ENCODE assay signal across 9 cellular contexts in the genomic region with DNA sequence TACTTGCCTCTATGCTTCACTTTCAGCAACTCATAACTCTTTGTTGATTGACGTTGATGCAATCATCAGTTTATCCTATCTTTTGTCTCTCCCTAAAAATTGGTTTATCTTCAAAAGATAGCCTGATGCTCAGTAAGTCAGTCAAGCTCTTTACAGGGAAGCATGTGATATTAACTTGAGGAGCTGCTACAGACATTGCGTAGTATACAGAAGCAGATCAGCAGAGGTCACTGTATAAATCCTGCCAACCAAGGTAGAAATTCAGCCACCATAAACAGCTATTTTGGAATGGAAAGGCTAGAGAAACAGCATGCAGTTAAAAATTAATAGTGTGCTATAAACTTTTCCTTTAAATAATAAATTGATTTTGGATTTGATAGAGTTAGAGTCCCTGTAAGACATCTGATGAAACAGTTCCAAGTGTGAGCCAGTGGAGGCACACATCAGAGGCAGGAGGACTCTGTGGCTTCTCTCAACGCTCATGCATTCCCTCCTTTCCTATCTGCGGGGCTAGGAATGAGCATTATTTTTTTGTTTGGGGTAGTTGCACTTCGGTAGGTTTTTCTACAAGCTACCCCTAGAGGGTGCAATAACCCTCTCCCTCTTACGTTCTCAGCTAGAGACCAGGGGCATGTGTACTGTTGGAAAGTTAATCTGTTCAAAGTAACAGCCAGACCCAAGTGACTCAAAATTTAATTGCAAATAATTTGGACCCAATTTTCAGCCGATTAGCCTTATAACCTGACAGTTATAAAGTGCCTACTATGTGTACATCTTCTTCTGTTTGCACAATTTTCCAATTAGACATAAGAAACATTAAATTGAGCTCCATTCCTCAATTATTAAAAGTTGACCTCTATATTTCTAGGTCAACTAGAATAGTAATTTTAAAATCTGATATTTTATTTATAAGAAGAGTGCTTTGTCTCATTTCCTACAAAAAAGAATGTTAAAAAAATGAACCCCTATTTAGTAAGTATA.
DNase-seq lines count a peak whose midpoint lies in the region; ATAC-seq lines count a peak whose summit lies in the region.
"Had no signal": no experiment of that assay in that cellular context is flagged by ENCODE, and none has a peak within 500 bp of the region (broad histone marks: within the 10 kb centered on the region; RNA-seq: fewer than 3 reads in every experiment).

No MANE protein-coding gene starts in this region.

- in situ Hi-C loops in HAP-1 (cut with MboI; ENCODE audit: low sequenced_read_pairs): no loop called here

- DNase-seq in NCI-H82 (lab: John Stamatoyannopoulos, UW) (peak; percentile 79), NCI-H82 treated with DMSO at 0.1 percent for 48 hours (lab: John Stamatoyannopoulos, UW; ENCODE audit: unreplicated experiment) (no peak), NCI-H526 treated with DMSO at 0.1 percent for 48 hours (lab: John Stamatoyannopoulos, UW) (peak; percentile 69), ecto neural progenitor cell (ENCODE audit: low spot score) (peak; percentile 51), midbrain (lab: John Stamatoyannopoulos, UW) (peak; percentile 42), HAP-1 (ENCODE audit: low spot score in 2 of 2) (no peak)

- H3K36me3 ChIP-seq in HAP-1 (replicated peaks): no peaks in the 10 kb centered on the region
- H3K36me3 ChIP-seq: BLaER1 had no signal

- H3K4me3 ChIP-seq in HAP-1: no peak overlapping the region
- H3K4me3 ChIP-seq: BLaER1 had no signal

- no peaks in the 10 kb centered on the region for H3K27me3 ChIP-seq in HAP-1 (ENCODE audit: low read depth)
- H3K27me3 ChIP-seq: BLaER1 had no signal

- no peaks in the 10 kb centered on the region for H3K4me1 ChIP-seq in HAP-1
- H3K4me1 ChIP-seq: BLaER1 had no signal

- no peaks in the 10 kb centered on the region for H3K9me3 ChIP-seq in HAP-1
- H3K9me3 ChIP-seq: BLaER1 had no signal

- ATAC-seq in HG03442 (IDR thresholded peaks at IDR 0.05; ENCODE audit: unreplicated experiment) (peak; percentile 74), HG03520 (IDR thresholded peaks at IDR 0.05; ENCODE audit: unreplicated experiment) (no peak)

Comparison
In these comparisons a context has a peak if more than half of its experiments do, and no peak if none do; other contexts are left out.
1. DNase-seq: peak in NCI-H82 (single experiment), NCI-H526 treated with DMSO at 0.1 percent for 48 hours (single experiment), ecto neural progenitor cell (single experiment) and midbrain (single experiment); none in NCI-H82 treated with DMSO at 0.1 percent for 48 hours (single experiment) and HAP-1 (0 of 2).